Comparison of ENCODE assay signal across 28 cellular contexts in genomic region chr1:79295967-79296366, GRCh38.
DNase-seq lines count a peak whose midpoint lies in the region; ATAC-seq and TF ChIP-seq lines count a peak whose summit lies in the region.
"Had no signal": no experiment of that assay in that cellular context is flagged by ENCODE, and none has a peak within 500 bp of the region (broad histone marks: within the 10 kb centered on the region; RNA-seq: fewer than 3 reads in every experiment).

No MANE protein-coding gene starts in this region.

- peak; percentile 21 for DNase-seq in GM04503 (ENCODE audit: low read depth)
- DNase-seq in amniotic epithelial cell (ENCODE audit: low read depth) = peak; percentile 14
- peak; percentile 18 to 52 for DNase-seq in foreskin fibroblast
- DNase-seq in skeletal muscle cell (ENCODE audit: low read depth) = peak; percentile 15
- DNase-seq in NOMO-1 (lab: John Stamatoyannopoulos, UW; ENCODE audit: unreplicated experiment in 2 of 2) = no peak
- DNase-seq in NCI-H69 (lab: John Stamatoyannopoulos, UW) = no peak
- no peak for DNase-seq in EL
- DNase-seq: activated CD4-positive, alpha-beta memory T cell treated with anti-CD3 and anti-CD28 coated beads, Interleukin-2, amount 10 ng/mL, durations not matched to agents 7 days and 5 days; activated CD4-positive, alpha-beta T cell treated with anti-CD3 and anti-CD28 coated beads for 1 hour; activated CD8-positive, alpha-beta memory T cell treated with anti-CD3 and anti-CD28 coated beads, Interleukin-2, amount 50 U/mL, for 48 hours; activated naive CD4-positive, alpha-beta T cell treated with anti-CD3 and anti-CD28 coated beads, Interleukin-2, amount 50 U/mL, for 16 hours; anterior cingulate cortex; CD8-positive, alpha-beta memory T cell; dorsolateral prefrontal cortex; glutamatergic neuron; Karpas-422; kidney; lower lobe of right lung; mucosa of descending colon; pancreas; stimulated activated CD4-positive, alpha-beta T cell treated with anti-CD3 and anti-CD28 coated beads, Interleukin-4, amount 100 ng/mL, for 4 hours; T-helper 2 cell had no signal

- no peak for TF ChIP-seq CTCF in foreskin fibroblast (IDR thresholded peaks at IDR 0.05; ENCODE audit: low read depth, low read length)

- no peak for ATAC-seq in HG02588 (IDR thresholded peaks at IDR 0.05; ENCODE audit: unreplicated experiment)
- ATAC-seq: activated T-helper 17 cell treated with anti-CD3 and anti-CD28 coated beads, Interleukin-2, amount 50 U/mL, for 72 hours; lower lobe of right lung; mucosa of descending colon; pancreas; SK-N-SH treated with all-trans-retinoic acid at 6 μM for 48 hours; stimulated activated memory B cell treated with anti-CD40 and anti-IgM and Interleukin-4, amounts not matched to agents 10 μg/mL and 1 μg/mL and 100 μg/mL, for 72 hours had no signal

- no peak overlapping the region for H3K4me3 ChIP-seq in foreskin fibroblast (ENCODE audit: low read depth in 1 of 2, low read length in 2 of 2)
- H3K4me3 ChIP-seq in skeletal muscle cell (ENCODE audit: low read depth, low read length) = no peak overlapping the region
- H3K4me3 ChIP-seq: dorsolateral prefrontal cortex, HAP-1, lower lobe of right lung, mucosa of descending colon, pancreas, thoracic aorta had no signal

Comparison
In these comparisons a context has a peak if more than half of its experiments do, and no peak if none do; other contexts are left out.
1. DNase-seq: peak in GM04503 (single experiment), amniotic epithelial cell (single experiment), foreskin fibroblast (2 of 2) and skeletal muscle cell (single experiment); none in NOMO-1 (0 of 2), NCI-H69 (single experiment) and EL (single experiment).